ENCODE assay signal across 19 cellular contexts in genomic region chr17:47669060-47669459, GRCh38. TPM values are rescaled to one million over a fixed set of nuclear protein-coding genes. Genes with fewer than 3 reads are reported as not detected.
DNase-seq lines count a peak whose midpoint lies in the region; ATAC-seq and TF ChIP-seq lines count a peak whose summit lies in the region.
"Had no signal": no experiment of that assay in that cellular context is flagged by ENCODE, and none has a peak within 500 bp of the region (broad histone marks: within the 10 kb centered on the region; RNA-seq: fewer than 3 reads in every experiment).

No MANE protein-coding gene starts in this region.

- H3K9me3 ChIP-seq in spleen = no peaks in the 10 kb centered on the region
- H3K9me3 ChIP-seq: A549, BLaER1, SK-N-SH had no signal

- no peak overlapping the region for H3K4me3 ChIP-seq in HL-60 (replicated peaks; ENCODE audit: insufficient read depth, low read length)
- no peak overlapping the region for H3K4me3 ChIP-seq in spleen
- H3K4me3 ChIP-seq: A549, BLaER1 had no signal

- peak overlapping the region; percentile 42 for H3K27ac ChIP-seq in HL-60 (replicated peaks)
- H3K27ac ChIP-seq in spleen = peak overlapping the region in 7 of 8 donors; percentile 49 to 90 (median 83)
- H3K27ac ChIP-seq: BLaER1 had no signal

- H3K27ac Mint-ChIP-seq in activated CD8-positive, alpha-beta memory T cell treated with anti-CD3 and anti-CD28 coated beads, Interleukin-2, amount 10 ng/mL, durations not matched to agents 7 days and 5 days = peak overlapping the region; percentile 66

- no peak for TF ChIP-seq POLR2A in spleen (IDR thresholded peaks at IDR 0.05)

- no peaks in the 10 kb centered on the region for H3K27me3 ChIP-seq in HL-60 (ENCODE audit: insufficient read depth, poor library complexity, severe bottlenecking)
- H3K27me3 ChIP-seq in spleen (replicated peaks in 1 of 7) = no peaks in the 10 kb centered on the region
- H3K27me3 ChIP-seq: BLaER1 had no signal

- TF ChIP-seq CTCF in HL-60 (IDR thresholded peaks at IDR 0.05; ENCODE audit: insufficient read depth, low read length) = no peak
- TF ChIP-seq CTCF in spleen (IDR thresholded peaks at IDR 0.05 in 8 of 11, conservative IDR thresholded peaks at IDR 0.05 in 3 of 11) = no peak

- H3K36me3 Mint-ChIP-seq in activated CD8-positive, alpha-beta memory T cell treated with anti-CD3 and anti-CD28 coated beads, Interleukin-2, amount 10 ng/mL, durations not matched to agents 7 days and 5 days = peaks cover 82% of the 10 kb centered on the region

- DNase-seq in activated CD8-positive, alpha-beta memory T cell treated with anti-CD3 and anti-CD28 coated beads, Interleukin-2, amount 10 ng/mL, durations not matched to agents 7 days and 5 days = no peak
- DNase-seq in activated CD8-positive, alpha-beta memory T cell treated with anti-CD3 and anti-CD28 coated beads for 24 hours = no peak
- DNase-seq in HL-60 (ENCODE audit: low read depth in 1 of 2, low spot score in 1 of 2) = peak in 1 of 2 experiments; percentile 77
- DNase-seq in amniotic epithelial cell (ENCODE audit: low read depth) = peak; percentile 84
- no peak for DNase-seq in spleen
- DNase-seq in NCI-H2227 (lab: John Stamatoyannopoulos, UW; ENCODE audit: unreplicated experiment) = no peak
- DNase-seq: HFFc6, NCI-H1417, NCI-H187, NCI-H2107, NCI-H2227 treated with DMSO at 0.1 percent for 48 hours, NCI-H510A treated with DMSO at 0.1 percent for 48 hours, NCI-H774, Right ventricle myocardium superior, SK-N-SH had no signal

- intact Hi-C loops in spleen (cut with DNase I; ENCODE audit: low total_unique reads) = no loop called here

- H3K36me3 ChIP-seq in spleen = peaks cover 0 to 100% (median 91%) of the 10 kb centered on the region in 6 donors

- no peak overlapping the region for H3K4me3 Mint-ChIP-seq in activated CD8-positive, alpha-beta memory T cell treated with anti-CD3 and anti-CD28 coated beads, Interleukin-2, amount 10 ng/mL, durations not matched to agents 7 days and 5 days
- H3K4me3 Mint-ChIP-seq: HFFc6 had no signal

- WGBS in spleen, 5 donors = 48 to 88% (median 83%) methylated on average over 4 of the region's 4 CpGs

- CTCF ChIA-PET in activated CD8-positive, alpha-beta memory T cell treated with anti-CD3 and anti-CD28 coated beads, Interleukin-2, amount 10 ng/mL, durations not matched to agents 7 days and 5 days (lab: Charles Lee) = interaction anchor here (1.1 to 1.3 kb wide), 2 partner anchors 121 to 133 kb away, joined by 3 read pairs; no protein-coding TSS in a partner anchor

- ATAC-seq in activated CD8-positive, alpha-beta memory T cell treated with anti-CD3 and anti-CD28 coated beads, Interleukin-2, amount 10 ng/mL, durations not matched to agents 7 days and 5 days = no peak
- no peak for ATAC-seq in HG03342 (IDR thresholded peaks at IDR 0.05; ENCODE audit: unreplicated experiment)
- ATAC-seq in HG03175 (IDR thresholded peaks at IDR 0.05; ENCODE audit: unreplicated experiment) = no peak
- ATAC-seq: A549 had no signal

- H3K4me1 Mint-ChIP-seq in activated CD8-positive, alpha-beta memory T cell treated with anti-CD3 and anti-CD28 coated beads, Interleukin-2, amount 10 ng/mL, durations not matched to agents 7 days and 5 days = peaks cover 53% of the 10 kb centered on the region

- H3K9me3 Mint-ChIP-seq in activated CD8-positive, alpha-beta memory T cell treated with anti-CD3 and anti-CD28 coated beads, Interleukin-2, amount 10 ng/mL, durations not matched to agents 7 days and 5 days (ENCODE audit: low read depth) = no peaks in the 10 kb centered on the region
- H3K9me3 Mint-ChIP-seq: HFFc6 had no signal

- H3K27me3 Mint-ChIP-seq in activated CD8-positive, alpha-beta memory T cell treated with anti-CD3 and anti-CD28 coated beads, Interleukin-2, amount 10 ng/mL, durations not matched to agents 7 days and 5 days = no peaks in the 10 kb centered on the region

- H3K4me1 ChIP-seq in spleen = peaks cover 0 to 88% (median 37%) of the 10 kb centered on the region in 6 donors

RNA-seq across cellular contexts. Expression of gene KPNB1, which starts 19.3 kb away (rescaled TPM):
- total RNA-seq in activated CD8-positive, alpha-beta memory T cell treated with anti-CD3 and anti-CD28 coated beads, Interleukin-2, amount 10 ng/mL, durations not matched to agents 7 days and 5 days = 100 to 1,000 TPM; 413 to 525 TPM
- 100 to 1,000 TPM; 232 to 331 (median 259) TPM for total RNA-seq in spleen
- polyA plus RNA-seq in spleen = 10 to 100 TPM; 37.0 to 56.7 (median 49.0) TPM

RNA-seq across cellular contexts. Expression of gene TBKBP1, which starts 24.9 kb away (rescaled TPM):
- 1 to 10 TPM; 2.6 to 3.0 TPM for total RNA-seq in activated CD8-positive, alpha-beta memory T cell treated with anti-CD3 and anti-CD28 coated beads, Interleukin-2, amount 10 ng/mL, durations not matched to agents 7 days and 5 days
- total RNA-seq in spleen = 10 to 100 TPM; 11.6 to 28.0 (median 19.6) TPM
- polyA plus RNA-seq in spleen = 10 to 100 TPM in 2 of 3 donors, 1 to 10 TPM in 1; 3.8 to 25.7 (median 10.2) TPM
